Comparison of ENCODE assay signal across 25 cellular contexts in genomic region chr20:23507346-23507745, GRCh38. TPM values are rescaled to one million over a fixed set of nuclear protein-coding genes. Genes with fewer than 3 reads are reported as not detected.
"Had no signal": no experiment of that assay in that cellular context is flagged by ENCODE, and none has a peak within 500 bp of the region (broad histone marks: within the 10 kb centered on the region; RNA-seq: fewer than 3 reads in every experiment).

No MANE protein-coding gene starts in this region.

- H3K9me3 ChIP-seq: adrenal gland, heart right ventricle had no signal

- H3K9me3 Mint-ChIP-seq: activated CD8-positive, alpha-beta T cell treated with anti-CD3 and anti-CD28 coated beads for 36 hours; activated naive CD4-positive, alpha-beta T cell treated with anti-CD3 and anti-CD28 coated beads, Interleukin-2, amount 50 U/mL, for 24 hours; activated T-cell treated with anti-CD3 and anti-CD28 coated beads, Interleukin-2, amount 50 U/mL, for 4 hours; naive B cell had no signal

- H3K36me3 ChIP-seq: adrenal gland, cardiac muscle cell, heart right ventricle had no signal

- H3K4me1 ChIP-seq: adrenal gland, heart right ventricle, parathyroid adenoma had no signal

- FAIRE-seq: frontal cortex had no signal

- H3K4me1 Mint-ChIP-seq: activated CD4-positive, alpha-beta T cell treated with anti-CD3 and anti-CD28 coated beads for 36 hours; activated naive CD4-positive, alpha-beta T cell treated with anti-CD3 and anti-CD28 coated beads, Interleukin-2, amount 50 U/mL, for 24 hours; naive B cell had no signal

- H3K36me3 Mint-ChIP-seq: activated naive CD4-positive, alpha-beta T cell treated with anti-CD3 and anti-CD28 coated beads, Interleukin-2, amount 50 U/mL, for 24 hours; naive B cell had no signal

- H2AFZ ChIP-seq: parathyroid adenoma had no signal

- H3K27ac ChIP-seq: adrenal gland, cardiac muscle cell, heart right ventricle, parathyroid adenoma, skin epidermis, VCaP had no signal

- H3K9ac ChIP-seq: parathyroid adenoma had no signal

- H3K27ac Mint-ChIP-seq: activated CD4-positive, alpha-beta T cell treated with anti-CD3 and anti-CD28 coated beads for 36 hours; activated CD8-positive, alpha-beta T cell treated with anti-CD3 and anti-CD28 coated beads for 36 hours; activated naive CD4-positive, alpha-beta T cell treated with anti-CD3 and anti-CD28 coated beads, Interleukin-2, amount 50 U/mL, for 24 hours; naive B cell had no signal

- H3K27me3 ChIP-seq: adrenal gland, cardiac muscle cell had no signal

- DNase-seq: activated CD4-positive, alpha-beta T cell treated with anti-CD3 and anti-CD28 coated beads for 36 hours; activated CD8-positive, alpha-beta T cell treated with anti-CD3 and anti-CD28 coated beads for 36 hours; activated effector memory CD4-positive, alpha-beta T cell treated with anti-CD3 and anti-CD28 coated beads, Interleukin-2, amount 50 U/mL, for 16 hours; activated T-cell treated with anti-CD3 and anti-CD28 coated beads, Interleukin-2, amount 50 U/mL, for 4 hours; adrenal gland; heart right ventricle; islet precursor cell; naive B cell; stimulated activated CD4-positive, alpha-beta T cell treated with anti-CD3 and anti-CD28 coated beads, Interleukin-15, amount 100 ng/mL, for 24 hours; stimulated activated CD4-positive, alpha-beta T cell treated with anti-CD3 and anti-CD28 coated beads, Interleukin-4, amount 100 ng/mL, for 4 hours; stimulated activated naive CD8-positive, alpha-beta T cell treated with anti-CD3 and anti-CD28 coated beads, Interleukin-15, Interleukin-2, amounts not matched to agents 100 U/mL and 50 U/mL, for 24 hours; T-helper 1 cell; trophoblast cell had no signal

- H3K79me2 ChIP-seq: parathyroid adenoma had no signal

- H3K4me3 Mint-ChIP-seq: activated CD4-positive, alpha-beta T cell treated with anti-CD3 and anti-CD28 coated beads for 36 hours; activated CD8-positive, alpha-beta T cell treated with anti-CD3 and anti-CD28 coated beads for 36 hours; activated naive CD4-positive, alpha-beta T cell treated with anti-CD3 and anti-CD28 coated beads, Interleukin-2, amount 50 U/mL, for 24 hours; activated T-cell treated with anti-CD3 and anti-CD28 coated beads, Interleukin-2, amount 50 U/mL, for 4 hours; naive B cell had no signal

- H3K4me3 ChIP-seq: adrenal gland, cardiac muscle cell, heart right ventricle, skin epidermis had no signal

RNA-seq across cellular contexts. Expression of gene CST8, which starts 16.4 kb away (rescaled TPM):
- total RNA-seq: activated CD4-positive, alpha-beta T cell treated with anti-CD3 and anti-CD28 coated beads for 36 hours; activated CD8-positive, alpha-beta T cell treated with anti-CD3 and anti-CD28 coated beads for 36 hours; activated T-cell treated with anti-CD3 and anti-CD28 coated beads, Interleukin-2, amount 50 U/mL, for 4 hours; adrenal gland; cardiac muscle cell; dermis microvascular lymphatic vessel endothelial cell; epithelial cell of proximal tubule; frontal cortex; heart right ventricle; left lobe of liver; lung microvascular endothelial cell; mononuclear cell; renal cortical epithelial cell had no signal
- polyA plus RNA-seq: adrenal gland, cardiac muscle cell, heart right ventricle had no signal

RNA-seq across cellular contexts. Expression of gene CST11, which starts 54.7 kb away (rescaled TPM):
- total RNA-seq: activated CD4-positive, alpha-beta T cell treated with anti-CD3 and anti-CD28 coated beads for 36 hours; activated CD8-positive, alpha-beta T cell treated with anti-CD3 and anti-CD28 coated beads for 36 hours; activated T-cell treated with anti-CD3 and anti-CD28 coated beads, Interleukin-2, amount 50 U/mL, for 4 hours; adrenal gland; cardiac muscle cell; dermis microvascular lymphatic vessel endothelial cell; epithelial cell of proximal tubule; frontal cortex; heart right ventricle; left lobe of liver; lung microvascular endothelial cell; mononuclear cell; renal cortical epithelial cell had no signal
- polyA plus RNA-seq: adrenal gland, cardiac muscle cell, heart right ventricle had no signal
